8 cellular contexts compared by ENCODE assay signal in genomic region chr5:72555871-72556270, GRCh38. TPM values are rescaled to one million over a fixed set of nuclear protein-coding genes. Genes with fewer than 3 reads are reported as not detected.
DNase-seq lines count a peak whose midpoint lies in the region; ATAC-seq and TF ChIP-seq lines count a peak whose summit lies in the region.

No MANE protein-coding gene starts in this region.

- H3K27ac Mint-ChIP-seq in WTC11 (peak overlapping the region; percentile 95), type B pancreatic cell (no peak overlapping the region)

- CTCF ChIA-PET in WTC11 (lab: Charles Lee), result interaction anchor here (0.8 to 1.6 kb wide), 6 partner anchors 32 to 212 kb away, joined by 3 to 6 read pairs (median 4); no protein-coding TSS in a partner anchor

- WGBS in heart right ventricle, 2 donors, result 32 to 43% methylated on average over 1 of the region's 1 CpG

- peaks cover 68% of the 10 kb centered on the region for H3K4me1 Mint-ChIP-seq in WTC11
- peaks cover 21% of the 10 kb centered on the region for H3K4me1 Mint-ChIP-seq in type B pancreatic cell (ENCODE audit: unreplicated experiment)

- H3K27me3 Mint-ChIP-seq in WTC11 (ENCODE audit: low read depth) (no peaks in the 10 kb centered on the region), type B pancreatic cell (no peaks in the 10 kb centered on the region)

- H3K36me3 Mint-ChIP-seq in WTC11, result no peaks in the 10 kb centered on the region
- no peaks in the 10 kb centered on the region for H3K36me3 Mint-ChIP-seq in type B pancreatic cell

- no peak for TF ChIP-seq CTCF in heart right ventricle (IDR thresholded peaks at IDR 0.05)
- TF ChIP-seq CTCF in WTC11 (IDR thresholded peaks at IDR 0.05), result no peak
- TF ChIP-seq CTCF in type B pancreatic cell (conservative IDR thresholded peaks at IDR 0.05), result peak; percentile 14

- H3K4me3 Mint-ChIP-seq in WTC11, result peak overlapping the region; percentile 73
- H3K4me3 Mint-ChIP-seq in type B pancreatic cell, result peak overlapping the region; percentile 85

- H3K9me3 Mint-ChIP-seq in WTC11 (peaks cover 3% of the 10 kb centered on the region; the same call in 1 of the 2 replicates), type B pancreatic cell (no peaks in the 10 kb centered on the region)

- peaks cover 9 to 39% (median 19%) of the 10 kb centered on the region in 9 donors for H3K4me1 ChIP-seq in heart right ventricle

- H3K36me3 ChIP-seq in heart right ventricle, result no peaks in the 10 kb centered on the region

- H3K27me3 ChIP-seq in heart right ventricle, result no peaks in the 10 kb centered on the region

- no peak for DNase-seq in heart right ventricle
- no peak for DNase-seq in cardiac septum (ENCODE audit: low spot score)
- no peak for DNase-seq in WTC11 (ENCODE audit: low spot score)
- peak; percentile 54 for DNase-seq in left kidney (ENCODE audit: low read depth, low spot score)
- DNase-seq in type B pancreatic cell (ENCODE audit: extremely low spot score, unreplicated experiment), result no peak
- no peak for DNase-seq in T1000 (lab: John Stamatoyannopoulos, UW)
- no peak for DNase-seq in activated CD4-positive, alpha-beta T cell treated with anti-CD3 and anti-CD28 coated beads, Interleukin-2, amount 50 U/mL, for 4 hours
- no peak for DNase-seq in HK-2 (ENCODE audit: unreplicated experiment)

- H3K4me3 ChIP-seq in heart right ventricle, result peak overlapping the region in 7 of 10 donors; percentile 25 to 52 (median 50)

- H3K9me3 ChIP-seq in heart right ventricle, result no peaks in the 10 kb centered on the region

- peak overlapping the region in 5 of 10 donors; percentile 43 to 80 (median 58) for H3K27ac ChIP-seq in heart right ventricle

- POLR2A ChIA-PET in WTC11 (lab: Charles Lee), result no interaction called here

- intact Hi-C loops in heart right ventricle (cut with DNase I), result loop anchor here in 2 of 10 donors (5.0 to 10.0 kb wide), 2 partner anchors 261 to 269 kb away; partner anchors contain the start of gene TNPO1 (in 1 of the 2)
- intact Hi-C loops in cardiac septum (cut with DNase I), result loop anchor here (5.0 kb wide), 1 partner anchor 261 kb away; the partner anchor contains the start of gene TNPO1

- ATAC-seq in heart right ventricle, result no peak
- peak; percentile 3; the same call in 1 of the 2 replicates for ATAC-seq in WTC11

TF ChIP-seq in WTC11, 78 proteins besides CTCF, POLR2A, EP300 and RAD21 (continues in another document):
- TF ChIP-seq TEAD4 (CRISPR knock-in tag; IDR thresholded peaks at IDR 0.05), result no peak
- TF ChIP-seq TP53 (CRISPR knock-in tag; IDR thresholded peaks at IDR 0.05), result no peak
- no peak for TF ChIP-seq ZNF263 (CRISPR knock-in tag; IDR thresholded peaks at IDR 0.05; ENCODE audit: low read depth)
- TF ChIP-seq GTF2I (CRISPR knock-in tag; conservative IDR thresholded peaks at IDR 0.05), result no peak
- no peak for TF ChIP-seq ZNF532 (CRISPR knock-in tag; IDR thresholded peaks at IDR 0.05; ENCODE audit: borderline replicate concordance)
- TF ChIP-seq CREM (CRISPR knock-in tag; IDR thresholded peaks at IDR 0.05), result no peak
- no peak for TF ChIP-seq PREB (CRISPR knock-in tag; IDR thresholded peaks at IDR 0.05; ENCODE audit: borderline replicate concordance)
- TF ChIP-seq RELA (CRISPR knock-in tag; IDR thresholded peaks at IDR 0.05; ENCODE audit: borderline replicate concordance), result no peak
- no peak for TF ChIP-seq ATF2 (CRISPR knock-in tag; IDR thresholded peaks at IDR 0.05; ENCODE audit: borderline replicate concordance, low read depth)
- TF ChIP-seq ZNF425 (CRISPR knock-in tag; conservative IDR thresholded peaks at IDR 0.05), result no peak
- no peak for TF ChIP-seq AR (CRISPR knock-in tag; IDR thresholded peaks at IDR 0.05)
- no peak for TF ChIP-seq ZNF232 (CRISPR knock-in tag; IDR thresholded peaks at IDR 0.05)

RNA-seq across cellular contexts. Expression of gene ZNF366, which starts 48.7 kb away (rescaled TPM):
- total RNA-seq in heart right ventricle (10 to 100 TPM in 2 of 10 donors, 1 to 10 TPM in 8; 3.8 to 10.5 (median 5.4) TPM), cardiac septum (3.7 TPM), WTC11 (2021) (not detected in 3 replicates), type B pancreatic cell (ENCODE audit: low replicate concordance) (not detected in 2 replicates)
- 1 to 10 TPM; 1.7 to 2.5 TPM for polyA plus RNA-seq in heart right ventricle
